Comparison of ENCODE assay signal across 17 cellular contexts in the genomic region with DNA sequence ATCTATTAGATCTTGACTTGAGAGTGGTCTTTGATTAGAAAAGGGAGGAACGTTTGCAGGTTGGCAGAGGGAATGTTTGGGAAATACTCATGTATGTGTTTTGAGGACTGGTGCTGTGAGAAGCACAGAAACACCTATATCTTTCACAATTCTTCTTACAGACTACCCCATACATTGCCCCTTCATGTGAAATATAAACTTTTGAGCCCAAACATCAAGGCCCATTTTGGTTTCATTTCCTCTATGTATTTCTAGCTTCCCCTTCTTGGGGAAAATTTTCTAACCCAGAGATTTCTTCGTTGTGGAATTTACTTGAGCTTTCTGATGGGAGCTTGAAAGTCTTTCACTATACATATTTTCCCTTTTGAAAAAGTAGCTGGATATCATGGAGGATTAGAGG.
A peak's percentile ranks its signal among the peaks of the same experiment; 100 is the strongest.
DNase-seq lines count a peak whose midpoint lies in the region; ATAC-seq, FAIRE-seq and TF ChIP-seq lines count a peak whose summit lies in the region.
"Had no signal": no experiment of that assay in that cellular context is flagged by ENCODE, and none has a peak within 500 bp of the region (broad histone marks: within the 10 kb centered on the region; RNA-seq: fewer than 3 reads in every experiment).

No MANE protein-coding gene starts in this region.

- peak overlapping the region; percentile 87 for H3K27ac Mint-ChIP-seq in activated naive CD4-positive, alpha-beta T cell treated with anti-CD3 and anti-CD28 coated beads for 36 hours
- H3K27ac Mint-ChIP-seq in activated naive CD4-positive, alpha-beta T cell treated with anti-CD3 and anti-CD28 coated beads, Interleukin-2, amount 50 U/mL, for 72 hours = peak overlapping the region in 1 of 2 donors; percentile 77
- peak overlapping the region; percentile 61 for H3K27ac Mint-ChIP-seq in activated naive CD8-positive, alpha-beta T cell treated with anti-CD3 and anti-CD28 coated beads for 36 hours
- H3K27ac Mint-ChIP-seq in stimulated activated naive B cell treated with anti-CD40 and anti-IgM and Interleukin-4, amounts not matched to agents 10 μg/mL and 1 μg/mL and 100 μg/mL, for 72 hours = no peak overlapping the region

- H3K4me1 ChIP-seq in kidney (ENCODE audit: control insufficient read depth in 1 of 2, insufficient read depth in 1 of 2, low read depth in 1 of 2, low read length in 2 of 2) = no peaks in the 10 kb centered on the region

- no peaks in the 10 kb centered on the region for H3K9me3 Mint-ChIP-seq in activated naive CD4-positive, alpha-beta T cell treated with anti-CD3 and anti-CD28 coated beads for 36 hours
- no peaks in the 10 kb centered on the region for H3K9me3 Mint-ChIP-seq in activated naive CD4-positive, alpha-beta T cell treated with anti-CD3 and anti-CD28 coated beads, Interleukin-2, amount 50 U/mL, for 72 hours
- H3K9me3 Mint-ChIP-seq in activated naive CD8-positive, alpha-beta T cell treated with anti-CD3 and anti-CD28 coated beads for 36 hours = no peaks in the 10 kb centered on the region
- H3K9me3 Mint-ChIP-seq in stimulated activated naive B cell treated with anti-CD40 and anti-IgM and Interleukin-4, amounts not matched to agents 10 μg/mL and 1 μg/mL and 100 μg/mL, for 72 hours = no peaks in the 10 kb centered on the region

- ATAC-seq in activated naive CD4-positive, alpha-beta T cell treated with anti-CD3 and anti-CD28 coated beads, Interleukin-2, amount 50 U/mL, for 72 hours = no peak
- peak; percentile 67 to 69 for ATAC-seq in stimulated activated naive B cell treated with anti-CD40 and anti-IgM and Interleukin-4, amounts not matched to agents 10 μg/mL and 1 μg/mL and 100 μg/mL, for 72 hours (replicated peaks)
- no peak for ATAC-seq in GM21737 (IDR thresholded peaks at IDR 0.05; ENCODE audit: unreplicated experiment)
- ATAC-seq in GM19328 (IDR thresholded peaks at IDR 0.05; ENCODE audit: unreplicated experiment) = no peak
- ATAC-seq: right cardiac atrium had no signal

- CTCF ChIA-PET in activated naive CD4-positive, alpha-beta T cell treated with anti-CD3 and anti-CD28 coated beads for 36 hours (lab: Charles Lee) = interaction anchor here (0.6 to 2.9 kb wide), 6 partner anchors 13 to 132 kb away, joined by 3 to 12 read pairs (median 4); no protein-coding TSS in a partner anchor

- no peaks in the 10 kb centered on the region for H3K9me3 ChIP-seq in kidney (ENCODE audit: control insufficient read depth in 1 of 2, low read length in 2 of 2)
- H3K9me3 ChIP-seq: SK-N-SH had no signal

- H3K4me3 ChIP-seq in kidney (ENCODE audit: low read length in 2 of 2) = no peak overlapping the region

- peaks cover 83% of the 10 kb centered on the region for H3K4me1 Mint-ChIP-seq in activated naive CD4-positive, alpha-beta T cell treated with anti-CD3 and anti-CD28 coated beads for 36 hours (ENCODE audit: low read depth)
- peaks cover 76% of the 10 kb centered on the region for H3K4me1 Mint-ChIP-seq in activated naive CD8-positive, alpha-beta T cell treated with anti-CD3 and anti-CD28 coated beads for 36 hours
- H3K4me1 Mint-ChIP-seq in stimulated activated naive B cell treated with anti-CD40 and anti-IgM and Interleukin-4, amounts not matched to agents 10 μg/mL and 1 μg/mL and 100 μg/mL, for 72 hours = peaks cover 19 to 43% of the 10 kb centered on the region in 2 donors

- intact Hi-C loops in activated naive CD4-positive, alpha-beta T cell treated with anti-CD3 and anti-CD28 coated beads for 36 hours (cut with micrococcal nuclease) = loop anchor here (2.0 to 5.0 kb wide), 2 partner anchors 226 to 395 kb away; no protein-coding TSS in a partner anchor
- intact Hi-C loops in kidney (cut with DNase I) = no loop called here

- no peak for TF ChIP-seq CTCF in kidney (IDR thresholded peaks at IDR 0.05; ENCODE audit: borderline replicate concordance, extremely low read depth, insufficient read depth)

- no peaks in the 10 kb centered on the region for H3K36me3 ChIP-seq in kidney (ENCODE audit: control insufficient read depth in 1 of 2, insufficient read depth in 2 of 2, low read length in 2 of 2)

- no peak for FAIRE-seq in kidney (lab: Jason Lieb, UNC)
- FAIRE-seq: G401.6, keratinocyte had no signal

- H3K27me3 Mint-ChIP-seq in activated naive CD4-positive, alpha-beta T cell treated with anti-CD3 and anti-CD28 coated beads for 36 hours (ENCODE audit: low read depth) = no peaks in the 10 kb centered on the region
- no peaks in the 10 kb centered on the region for H3K27me3 Mint-ChIP-seq in activated naive CD8-positive, alpha-beta T cell treated with anti-CD3 and anti-CD28 coated beads for 36 hours
- H3K27me3 Mint-ChIP-seq in stimulated activated naive B cell treated with anti-CD40 and anti-IgM and Interleukin-4, amounts not matched to agents 10 μg/mL and 1 μg/mL and 100 μg/mL, for 72 hours = no peaks in the 10 kb centered on the region

- no peak overlapping the region for H3K9ac ChIP-seq in kidney (ENCODE audit: low read length in 2 of 2)
- H3K9ac ChIP-seq: SK-N-SH had no signal

- no peak overlapping the region for H3K27ac ChIP-seq in kidney (ENCODE audit: low read depth in 2 of 2, low read length in 2 of 2)
- H3K27ac ChIP-seq: VCaP had no signal

- peaks cover 32% of the 10 kb centered on the region for H3K36me3 Mint-ChIP-seq in activated naive CD4-positive, alpha-beta T cell treated with anti-CD3 and anti-CD28 coated beads for 36 hours (ENCODE audit: low read depth)
- peaks cover 23 to 38% of the 10 kb centered on the region in 2 donors for H3K36me3 Mint-ChIP-seq in activated naive CD4-positive, alpha-beta T cell treated with anti-CD3 and anti-CD28 coated beads, Interleukin-2, amount 50 U/mL, for 72 hours
- peaks cover 38% of the 10 kb centered on the region for H3K36me3 Mint-ChIP-seq in activated naive CD8-positive, alpha-beta T cell treated with anti-CD3 and anti-CD28 coated beads for 36 hours
- H3K36me3 Mint-ChIP-seq in stimulated activated naive B cell treated with anti-CD40 and anti-IgM and Interleukin-4, amounts not matched to agents 10 μg/mL and 1 μg/mL and 100 μg/mL, for 72 hours = no peaks in the 10 kb centered on the region

- H3K4me3 Mint-ChIP-seq in activated naive CD4-positive, alpha-beta T cell treated with anti-CD3 and anti-CD28 coated beads for 36 hours = peak overlapping the region; percentile 30
- H3K4me3 Mint-ChIP-seq in activated naive CD8-positive, alpha-beta T cell treated with anti-CD3 and anti-CD28 coated beads for 36 hours = peak overlapping the region; percentile 33
- H3K4me3 Mint-ChIP-seq in stimulated activated naive B cell treated with anti-CD40 and anti-IgM and Interleukin-4, amounts not matched to agents 10 μg/mL and 1 μg/mL and 100 μg/mL, for 72 hours = no peak overlapping the region

- DNase-seq in activated naive CD4-positive, alpha-beta T cell treated with anti-CD3 and anti-CD28 coated beads for 36 hours = no peak
- no peak for DNase-seq in activated naive CD4-positive, alpha-beta T cell treated with anti-CD3 and anti-CD28 coated beads, Interleukin-2, amount 50 U/mL, for 72 hours (ENCODE audit: low spot score in 2 of 2)
- DNase-seq in NOMO-1 treated with dmso at 0.1 percent for 144 hours (lab: John Stamatoyannopoulos, UW; ENCODE audit: unreplicated experiment) = peak; percentile 91
- DNase-seq in activated naive CD8-positive, alpha-beta T cell treated with anti-CD3 and anti-CD28 coated beads for 36 hours = no peak
- no peak for DNase-seq in stimulated activated naive B cell treated with anti-CD40 and anti-IgM and Interleukin-4, amounts not matched to agents 10 μg/mL and 1 μg/mL and 100 μg/mL, for 72 hours
- no peak for DNase-seq in kidney
- DNase-seq: cerebellar nuclear complex, GOT3, NCI-H146, right cardiac atrium, SK-N-SH, substantia nigra had no signal

Comparison
In these comparisons a context has a peak if more than half of its experiments do, and no peak if none do; other contexts are left out.
1. H3K4me3 Mint-ChIP-seq: peak in activated naive CD4-positive, alpha-beta T cell treated with anti-CD3 and anti-CD28 coated beads for 36 hours (single experiment) and activated naive CD8-positive, alpha-beta T cell treated with anti-CD3 and anti-CD28 coated beads for 36 hours (single experiment); none in stimulated activated naive B cell treated with anti-CD40 and anti-IgM and Interleukin-4, amounts not matched to agents 10 μg/mL and 1 μg/mL and 100 μg/mL, for 72 hours (0 of 2).
2. ATAC-seq: peak in stimulated activated naive B cell treated with anti-CD40 and anti-IgM and Interleukin-4, amounts not matched to agents 10 μg/mL and 1 μg/mL and 100 μg/mL, for 72 hours (2 of 2); none in activated naive CD4-positive, alpha-beta T cell treated with anti-CD3 and anti-CD28 coated beads, Interleukin-2, amount 50 U/mL, for 72 hours (0 of 2), GM21737 (single experiment) and GM19328 (single experiment).